In the genomic region with DNA sequence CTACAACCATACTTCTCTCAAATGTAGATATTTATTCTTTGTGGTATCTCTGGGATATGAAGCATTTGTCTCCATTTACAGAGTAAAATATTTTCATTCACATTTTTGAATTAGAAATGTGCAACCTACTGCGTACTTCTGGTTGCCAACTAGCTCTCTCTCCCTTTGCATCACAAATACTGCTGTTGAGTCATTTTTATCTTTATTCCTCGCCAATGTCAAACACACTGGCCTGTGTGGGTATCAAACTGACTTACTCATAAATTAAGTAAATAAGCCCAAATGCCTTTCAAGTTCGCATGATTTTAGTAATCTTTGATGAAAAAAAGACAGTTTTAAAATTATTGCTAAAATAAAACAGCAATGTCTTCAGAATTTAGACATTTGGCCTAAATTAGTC, we compare ENCODE assay signal across 21 cellular contexts.
"Had no signal": no experiment of that assay in that cellular context is flagged by ENCODE, and none has a peak within 500 bp of the region (broad histone marks: within the 10 kb centered on the region; RNA-seq: fewer than 3 reads in every experiment).

No MANE protein-coding gene starts in this region.

- ATAC-seq: K562, Panc1 had no signal

- H3K9ac ChIP-seq: KMS-11 had no signal

- H3K27ac ChIP-seq: HL-60, KMS-11, RWPE1 had no signal

- H3K4me3 ChIP-seq: K562 had no signal

- H3K4me3 Mint-ChIP-seq: IgD-negative memory B cell had no signal

- DNase-seq: Kasumi-1, MM.1S, NCI-H1092 treated with DMSO at 0.1 percent for 48 hours, NCI-H1436, NCI-H187, NCI-H2029, NCI-H2081 treated with DMSO at 0.1 percent for 48 hours, NCI-H2171, NCI-H226, NCI-H446, NCI-H510A, NCI-H524 treated with DMSO at 0.1 percent for 48 hours, NCI-H69, NCI-H774, SHP77 had no signal

- H3K4me2 ChIP-seq: KMS-11 had no signal

- H3K27ac Mint-ChIP-seq: IgD-negative memory B cell had no signal

- H3K36me3 Mint-ChIP-seq: IgD-negative memory B cell had no signal
